In genomic region chr7:6250364-6250833, GRCh38 we compare ENCODE assay signal across 9 cellular contexts. TPM values are rescaled to one million over a fixed set of nuclear protein-coding genes. Genes with fewer than 3 reads are reported as not detected.
DNase-seq lines count a peak whose midpoint lies in the region; ATAC-seq and TF ChIP-seq lines count a peak whose summit lies in the region.
"Had no signal": no experiment of that assay in that cellular context is flagged by ENCODE, and none has a peak within 500 bp of the region (broad histone marks: within the 10 kb centered on the region; RNA-seq: fewer than 3 reads in every experiment).

No MANE protein-coding gene starts in this region.

- peaks cover 57% of the 10 kb centered on the region for H3K4me1 ChIP-seq in psoas muscle
- no peaks in the 10 kb centered on the region for H3K4me1 ChIP-seq in prostate gland (replicated peaks)
- H3K4me1 ChIP-seq in ovary (ENCODE audit: insufficient read depth): peaks cover 4% of the 10 kb centered on the region

- DNase-seq in activated CD8-positive, alpha-beta memory T cell treated with anti-CD3 and anti-CD28 coated beads, Interleukin-2, amount 10 ng/mL, durations not matched to agents 7 days and 5 days: peak; percentile 57
- no peak for DNase-seq in activated CD8-positive, alpha-beta memory T cell treated with anti-CD3 and anti-CD28 coated beads for 24 hours
- DNase-seq in RWPE1 (ENCODE audit: low spot score) (peak; percentile 55), psoas muscle (no peak), midbrain (lab: John Stamatoyannopoulos, UW) (no peak), prostate gland (ENCODE audit: low spot score) (no peak), ovary (no peak)
- DNase-seq: endodermal cell had no signal

- H3K27me3 Mint-ChIP-seq in activated CD8-positive, alpha-beta memory T cell treated with anti-CD3 and anti-CD28 coated beads, Interleukin-2, amount 10 ng/mL, durations not matched to agents 7 days and 5 days: peaks cover 68% of the 10 kb centered on the region

- 56 to 72% (median 59%) methylated on average over 4 of the region's 4 CpGs for WGBS in psoas muscle, 3 donors
- 87% methylated on average over 4 of the region's 4 CpGs for WGBS in prostate gland
- 81 to 95% (median 93%) methylated on average over 4 of the region's 4 CpGs for WGBS in ovary, 3 donors

- TF ChIP-seq POLR2A in prostate gland (IDR thresholded peaks at IDR 0.05): no peak
- no peak for TF ChIP-seq POLR2A in ovary (IDR thresholded peaks at IDR 0.05)

- intact Hi-C loops in psoas muscle (cut with DNase I) (no loop called here), prostate gland (cut with DNase I) (no loop called here), ovary (cut with DNase I) (no loop called here)

- no peaks in the 10 kb centered on the region for H3K36me3 ChIP-seq in psoas muscle (ENCODE audit: insufficient read depth in 1 of 2, low read depth in 1 of 2)
- no peaks in the 10 kb centered on the region for H3K36me3 ChIP-seq in prostate gland
- H3K36me3 ChIP-seq in ovary: no peaks in the 10 kb centered on the region

- H3K27ac ChIP-seq in RWPE1: no peak overlapping the region
- peak overlapping the region; percentile 57 for H3K27ac ChIP-seq in psoas muscle
- no peak overlapping the region for H3K27ac ChIP-seq in prostate gland
- no peak overlapping the region for H3K27ac ChIP-seq in ovary

- no peaks in the 10 kb centered on the region for H3K9me3 Mint-ChIP-seq in activated CD8-positive, alpha-beta memory T cell treated with anti-CD3 and anti-CD28 coated beads, Interleukin-2, amount 10 ng/mL, durations not matched to agents 7 days and 5 days (ENCODE audit: low read depth)
- H3K9me3 Mint-ChIP-seq: endodermal cell had no signal

- no peaks in the 10 kb centered on the region for H3K36me3 Mint-ChIP-seq in activated CD8-positive, alpha-beta memory T cell treated with anti-CD3 and anti-CD28 coated beads, Interleukin-2, amount 10 ng/mL, durations not matched to agents 7 days and 5 days

- CTCF ChIA-PET in activated CD8-positive, alpha-beta memory T cell treated with anti-CD3 and anti-CD28 coated beads, Interleukin-2, amount 10 ng/mL, durations not matched to agents 7 days and 5 days (lab: Charles Lee): no interaction called here
- CTCF ChIA-PET in RWPE1 (lab: Yijun Ruan, JAX): no interaction called here

- no peaks in the 10 kb centered on the region for H3K9me3 ChIP-seq in psoas muscle
- H3K9me3 ChIP-seq in prostate gland: no peaks in the 10 kb centered on the region
- no peaks in the 10 kb centered on the region for H3K9me3 ChIP-seq in ovary

- H3K27me3 ChIP-seq in psoas muscle (ENCODE audit: insufficient read depth in 3 of 3, low read length in 2 of 3) (no peaks in the 10 kb centered on the region), prostate gland (replicated peaks; ENCODE audit: insufficient read depth) (no peaks in the 10 kb centered on the region), ovary (no peaks in the 10 kb centered on the region)

- TF ChIP-seq EP300 in ovary (IDR thresholded peaks at IDR 0.05): no peak

- POLR2A ChIA-PET in RWPE1 (lab: Yijun Ruan, JAX; ENCODE audit: low non-redundant PET): no interaction called here

- peak; percentile 65 for ATAC-seq in activated CD8-positive, alpha-beta memory T cell treated with anti-CD3 and anti-CD28 coated beads, Interleukin-2, amount 10 ng/mL, durations not matched to agents 7 days and 5 days
- peak; percentile 77 for ATAC-seq in GM21723 (IDR thresholded peaks at IDR 0.05; ENCODE audit: unreplicated experiment)
- ATAC-seq in psoas muscle: peak; percentile 66 to 84 (median 78)

- H3K4me3 Mint-ChIP-seq in activated CD8-positive, alpha-beta memory T cell treated with anti-CD3 and anti-CD28 coated beads, Interleukin-2, amount 10 ng/mL, durations not matched to agents 7 days and 5 days: no peak overlapping the region
- H3K4me3 Mint-ChIP-seq: endodermal cell had no signal

- TF ChIP-seq CTCF in RWPE1 (conservative IDR thresholded peaks at IDR 0.05; ENCODE audit: low read depth): no peak
- no peak for TF ChIP-seq CTCF in psoas muscle (IDR thresholded peaks at IDR 0.05)
- TF ChIP-seq CTCF in prostate gland (IDR thresholded peaks at IDR 0.05): no peak
- TF ChIP-seq CTCF in ovary (IDR thresholded peaks at IDR 0.05): no peak

- H3K4me1 Mint-ChIP-seq in activated CD8-positive, alpha-beta memory T cell treated with anti-CD3 and anti-CD28 coated beads, Interleukin-2, amount 10 ng/mL, durations not matched to agents 7 days and 5 days: peaks cover 8% of the 10 kb centered on the region

- H3K4me3 ChIP-seq in psoas muscle: no peak overlapping the region
- H3K4me3 ChIP-seq in prostate gland: no peak overlapping the region
- H3K4me3 ChIP-seq in ovary: no peak overlapping the region

- H3K27ac Mint-ChIP-seq in activated CD8-positive, alpha-beta memory T cell treated with anti-CD3 and anti-CD28 coated beads, Interleukin-2, amount 10 ng/mL, durations not matched to agents 7 days and 5 days: no peak overlapping the region
- H3K27ac Mint-ChIP-seq: endodermal cell had no signal

RNA-seq across cellular contexts. Expression of gene CYTH3, which starts 22.0 kb away (rescaled TPM):
- total RNA-seq in activated CD8-positive, alpha-beta memory T cell treated with anti-CD3 and anti-CD28 coated beads, Interleukin-2, amount 10 ng/mL, durations not matched to agents 7 days and 5 days: 1 to 10 TPM in 1 of 2 experiments, under 1 TPM in 1; 0.73 to 1.3 TPM
- total RNA-seq in psoas muscle: 10 to 100 TPM in 3 of 4 donors, 1 to 10 TPM in 1; 8.9 to 15.0 (median 14.5) TPM
- polyA plus RNA-seq in psoas muscle: 10 to 100 TPM in 1 of 3 donors, 1 to 10 TPM in 2; 6.1 to 13.5 (median 8.6) TPM
- total RNA-seq in prostate gland: 10 to 100 TPM; 12.3 to 37.7 TPM
- 10 to 100 TPM; 14.8 to 29.6 (median 18.7) TPM for total RNA-seq in ovary
- 10 to 100 TPM; 18.9 to 21.6 TPM for polyA plus RNA-seq in ovary

Comparison
In these comparisons a context has a peak if more than half of its experiments do, and no peak if none do; other contexts are left out.
1. DNase-seq: peak in activated CD8-positive, alpha-beta memory T cell treated with anti-CD3 and anti-CD28 coated beads, Interleukin-2, amount 10 ng/mL, durations not matched to agents 7 days and 5 days (single experiment) and RWPE1 (single experiment); none in activated CD8-positive, alpha-beta memory T cell treated with anti-CD3 and anti-CD28 coated beads for 24 hours (single experiment), psoas muscle (0 of 2), midbrain (single experiment), prostate gland (single experiment) and ovary (0 of 5).
2. RNA of gene CYTH3, which starts 22.0 kb away (total RNA-seq): 12.3 to 37.7 TPM in prostate gland, 14.8 to 29.6 TPM in ovary and 8.9 to 15.0 TPM in psoas muscle; 0.73 to 1.3 TPM in activated CD8-positive, alpha-beta memory T cell treated with anti-CD3 and anti-CD28 coated beads, Interleukin-2, amount 10 ng/mL, durations not matched to agents 7 days and 5 days; every median in the first group is over 4 times any median in the second.
3. Peak in every context shown above with its lines, with median percentiles within 50 percentile points of each other: ATAC-seq.